8 cellular contexts compared by ENCODE assay signal in the genomic region with DNA sequence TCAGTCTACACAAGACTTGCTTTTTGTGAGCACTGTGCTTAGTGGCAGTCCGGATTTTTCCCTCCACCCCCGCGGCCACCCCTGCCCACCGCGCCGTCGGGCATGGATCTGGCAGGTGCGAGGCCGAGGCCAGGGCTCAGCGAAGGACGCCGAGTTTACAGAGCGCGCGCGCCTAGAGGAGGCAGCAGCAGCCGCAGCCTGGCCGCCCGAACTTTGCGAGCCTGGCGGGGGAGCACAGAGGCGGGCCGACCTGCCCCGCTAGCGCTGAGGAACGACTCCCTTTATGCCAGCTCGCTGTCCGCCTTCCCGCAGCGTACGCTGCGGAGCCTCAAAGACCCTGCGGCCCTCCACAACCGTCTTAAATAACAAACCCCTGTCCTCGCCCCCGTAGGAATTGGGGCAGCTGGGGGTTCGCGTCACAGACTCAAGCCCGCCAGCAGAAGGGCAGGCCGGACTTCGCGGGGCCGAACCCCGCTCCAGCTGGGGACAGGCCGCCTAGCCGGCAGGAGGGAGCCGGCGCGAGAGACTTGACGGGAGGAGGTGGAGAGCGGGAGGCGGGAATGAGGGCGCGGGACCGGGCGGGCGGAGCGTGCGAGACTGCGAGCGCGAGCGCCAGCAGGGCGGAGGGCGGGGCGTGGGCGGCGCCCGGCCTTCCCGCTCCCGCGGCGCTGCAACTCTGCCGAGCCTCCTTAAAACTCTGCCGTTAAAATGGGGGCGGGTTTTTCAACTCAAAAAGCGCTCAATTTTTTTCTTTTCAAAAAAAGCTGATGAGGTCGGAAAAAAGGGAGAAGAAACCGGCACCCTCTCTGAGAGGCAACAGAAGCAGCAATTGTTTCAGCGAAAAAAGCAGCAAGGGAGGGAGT.
DNase-seq lines count a peak whose midpoint lies in the region; ATAC-seq and TF ChIP-seq lines count a peak whose summit lies in the region.

No MANE protein-coding gene starts in this region.

- ATAC-seq in GM21515 (IDR thresholded peaks at IDR 0.05; ENCODE audit: unreplicated experiment) = peak; percentile 60

- peak overlapping the region; percentile 70 for H3K27ac ChIP-seq in OCI-LY3 (ENCODE audit: low read length)
- H3K27ac ChIP-seq in muscle layer of colon (ENCODE audit: low read depth, low read length) = peak overlapping the region; percentile 98

- peak; percentile 28; the same call in 1 of the 2 replicates for TF ChIP-seq CTCF in OCI-LY3 (IDR thresholded peaks at IDR 0.05; ENCODE audit: low read depth, low read length)

- peak overlapping the region; percentile 93 for H3K4me2 ChIP-seq in OCI-LY3 (ENCODE audit: low read length)

- H3K9ac ChIP-seq in OCI-LY3 (ENCODE audit: low read length) (peak overlapping the region; percentile 94), muscle layer of colon (ENCODE audit: low read length) (peak overlapping the region; percentile 95)

- peak; percentile 86 for TF ChIP-seq POLR2A in erythroblast (IDR thresholded peaks at IDR 0.05; ENCODE audit: low read length)

- H3K4me1 ChIP-seq in OCI-LY3 (ENCODE audit: low read length) (peaks cover 34% of the 10 kb centered on the region), muscle layer of colon (ENCODE audit: insufficient read depth, low read length) (peaks cover 5% of the 10 kb centered on the region)

- H3K79me2 ChIP-seq in OCI-LY3 (ENCODE audit: low read length) = no peaks in the 10 kb centered on the region

- H3K27me3 ChIP-seq in OCI-LY3 (ENCODE audit: low read depth, low read length) (peaks cover 2% of the 10 kb centered on the region), muscle layer of colon (ENCODE audit: control insufficient read depth in 1 of 2, insufficient read depth in 2 of 2, low read length in 2 of 2) (no peaks in the 10 kb centered on the region)

- H3K36me3 ChIP-seq in OCI-LY3 (replicated peaks; ENCODE audit: low read depth, low read length) (no peaks in the 10 kb centered on the region), muscle layer of colon (ENCODE audit: insufficient read depth, low read length) (no peaks in the 10 kb centered on the region)

- H3K9me3 ChIP-seq in OCI-LY3 (ENCODE audit: insufficient read depth, low read length) (no peaks in the 10 kb centered on the region), muscle layer of colon (ENCODE audit: low read length) (no peaks in the 10 kb centered on the region)

- H2AFZ ChIP-seq in OCI-LY3 (ENCODE audit: low read depth, low read length) = peak overlapping the region; percentile 84

- H3K4me3 ChIP-seq in OCI-LY3 (ENCODE audit: low read length) (peak overlapping the region; percentile 81), muscle layer of colon (ENCODE audit: low read depth in 1 of 2, low read length in 2 of 2) (peak overlapping the region; percentile 94 to 96)

- H4K20me1 ChIP-seq in OCI-LY3 (ENCODE audit: insufficient read depth, low read length) = no peaks in the 10 kb centered on the region

- peak; percentile 91 for DNase-seq in D341Med (ENCODE audit: low spot score)
- peak; percentile 74 for DNase-seq in HuH-7.5 (ENCODE audit: low spot score)
- DNase-seq in activated T-cell treated with anti-CD3 and anti-CD28 coated beads, Interleukin-2, amount 50 U/mL, for 1 hour = peak; percentile 85
- peak; percentile 94 to 96 for DNase-seq in erythroblast (lab: John Stamatoyannopoulos, UW)
- DNase-seq in stimulated activated CD8-positive, alpha-beta memory T cell treated with anti-CD3 and anti-CD28 coated beads, Interleukin-7, amount 100 ng/mL, for 24 hours (ENCODE audit: low read depth) = peak; percentile 64

Comparison
In these comparisons a context has a peak if more than half of its experiments do, and no peak if none do; other contexts are left out.
1. Peak in every context shown above with its lines: DNase-seq, ATAC-seq, H3K4me3 ChIP-seq and H3K27ac ChIP-seq.